In genomic region chr20:15895560-15896084, GRCh38 we compare ENCODE assay signal across 8 cellular contexts.
DNase-seq lines count a peak whose midpoint lies in the region; ATAC-seq lines count a peak whose summit lies in the region.

No MANE protein-coding gene starts in this region.

- H4K5ac ChIP-seq in mesendoderm (ENCODE audit: low read length) = no peak overlapping the region

- H3K4me3 ChIP-seq in mesendoderm (ENCODE audit: low read length) = no peak overlapping the region

- H3K56ac ChIP-seq in mesendoderm (ENCODE audit: low read length) = no peak overlapping the region

- no peak overlapping the region for H4K8ac ChIP-seq in mesendoderm (ENCODE audit: low read depth, low read length)

- H3K4me1 ChIP-seq in mesendoderm (ENCODE audit: control insufficient read depth, low read depth, low read length) = no peaks in the 10 kb centered on the region

- H3K9me3 Mint-ChIP-seq in activated CD8-positive, alpha-beta memory T cell treated with anti-CD3 and anti-CD28 coated beads, Interleukin-2, amount 10 ng/mL, durations not matched to agents 7 days and 5 days (ENCODE audit: low read depth) = peaks cover 5% of the 10 kb centered on the region
- peaks cover 9 to 13% of the 10 kb centered on the region in 2 donors for H3K9me3 Mint-ChIP-seq in stimulated activated naive B cell treated with anti-CD40 and anti-IgM and Interleukin-4, amounts not matched to agents 10 μg/mL and 1 μg/mL and 100 μg/mL, for 72 hours

- no CpG with 5 or more reads among the region's 6 CpGs for WGBS in mesendoderm (ENCODE audit: extremely low coverage, insufficient coverage, low lambda C conversion rate)

- H3K4me1 Mint-ChIP-seq in activated CD8-positive, alpha-beta memory T cell treated with anti-CD3 and anti-CD28 coated beads, Interleukin-2, amount 10 ng/mL, durations not matched to agents 7 days and 5 days = peaks cover 10% of the 10 kb centered on the region
- peaks cover 45 to 74% of the 10 kb centered on the region in 2 donors for H3K4me1 Mint-ChIP-seq in stimulated activated naive B cell treated with anti-CD40 and anti-IgM and Interleukin-4, amounts not matched to agents 10 μg/mL and 1 μg/mL and 100 μg/mL, for 72 hours

- H3K36me3 Mint-ChIP-seq in activated CD8-positive, alpha-beta memory T cell treated with anti-CD3 and anti-CD28 coated beads, Interleukin-2, amount 10 ng/mL, durations not matched to agents 7 days and 5 days = no peaks in the 10 kb centered on the region
- H3K36me3 Mint-ChIP-seq in stimulated activated naive B cell treated with anti-CD40 and anti-IgM and Interleukin-4, amounts not matched to agents 10 μg/mL and 1 μg/mL and 100 μg/mL, for 72 hours = peaks cover 50 to 63% of the 10 kb centered on the region in 2 donors

- H3K4me2 ChIP-seq in mesendoderm (ENCODE audit: low read length) = no peak overlapping the region

- H3K4me3 Mint-ChIP-seq in activated CD8-positive, alpha-beta memory T cell treated with anti-CD3 and anti-CD28 coated beads, Interleukin-2, amount 10 ng/mL, durations not matched to agents 7 days and 5 days = no peak overlapping the region
- peak overlapping the region; percentile 72 to 83 for H3K4me3 Mint-ChIP-seq in stimulated activated naive B cell treated with anti-CD40 and anti-IgM and Interleukin-4, amounts not matched to agents 10 μg/mL and 1 μg/mL and 100 μg/mL, for 72 hours

- no peak overlapping the region for H3K4ac ChIP-seq in mesendoderm (ENCODE audit: low read depth, low read length)

- no peak overlapping the region for H2AK5ac ChIP-seq in mesendoderm (ENCODE audit: low read length)

- H2BK120ac ChIP-seq in mesendoderm (ENCODE audit: low read depth, low read length) = no peak overlapping the region

- no peaks in the 10 kb centered on the region for H3K27me3 ChIP-seq in mesendoderm (ENCODE audit: insufficient read depth, low read length, poor library complexity)

- H3K23ac ChIP-seq in mesendoderm (ENCODE audit: low read length) = no peak overlapping the region

- peak; percentile 42 for ATAC-seq in activated CD8-positive, alpha-beta memory T cell treated with anti-CD3 and anti-CD28 coated beads, Interleukin-2, amount 10 ng/mL, durations not matched to agents 7 days and 5 days
- ATAC-seq in HG02642 (IDR thresholded peaks at IDR 0.05; ENCODE audit: poor library complexity, unreplicated experiment) = peak; percentile 86
- ATAC-seq in HG03565 (IDR thresholded peaks at IDR 0.05; ENCODE audit: unreplicated experiment) = peak; percentile 94
- peak; percentile 91 to 92 for ATAC-seq in stimulated activated naive B cell treated with anti-CD40 and anti-IgM and Interleukin-4, amounts not matched to agents 10 μg/mL and 1 μg/mL and 100 μg/mL, for 72 hours (replicated peaks)

- no peaks in the 10 kb centered on the region for H3K36me3 ChIP-seq in mesendoderm (ENCODE audit: control insufficient read depth, insufficient read depth, low read length)

- no peak overlapping the region for H3K18ac ChIP-seq in mesendoderm (ENCODE audit: low read length)

- no peaks in the 10 kb centered on the region for H3K79me2 ChIP-seq in mesendoderm (ENCODE audit: control insufficient read depth, insufficient read depth, low read length)

- DNase-seq in activated CD8-positive, alpha-beta memory T cell treated with anti-CD3 and anti-CD28 coated beads, Interleukin-2, amount 10 ng/mL, durations not matched to agents 7 days and 5 days = no peak
- no peak for DNase-seq in activated CD8-positive, alpha-beta memory T cell treated with anti-CD3 and anti-CD28 coated beads, Interleukin-2, amount 50 U/mL, for 4 hours
- DNase-seq in stimulated activated naive B cell treated with anti-CD40 and anti-IgM and Interleukin-4, amounts not matched to agents 10 μg/mL and 1 μg/mL and 100 μg/mL, for 72 hours = peak; percentile 58
- no peak for DNase-seq in mesendoderm
- DNase-seq in cerebellar cortex (ENCODE audit: low spot score) = no peak
- DNase-seq in OCI-M1 (lab: John Stamatoyannopoulos, UW) = no peak

- no peak overlapping the region for H3K27ac ChIP-seq in mesendoderm (ENCODE audit: low read depth, low read length)

- H2BK5ac ChIP-seq in mesendoderm (ENCODE audit: low read length) = no peak overlapping the region

- H2BK15ac ChIP-seq in mesendoderm (replicated peaks; ENCODE audit: low read depth) = no peak overlapping the region

- no peaks in the 10 kb centered on the region for H3K79me1 ChIP-seq in mesendoderm (ENCODE audit: low read length)

- H3K27me3 Mint-ChIP-seq in activated CD8-positive, alpha-beta memory T cell treated with anti-CD3 and anti-CD28 coated beads, Interleukin-2, amount 10 ng/mL, durations not matched to agents 7 days and 5 days = peaks cover 3% of the 10 kb centered on the region
- no peaks in the 10 kb centered on the region for H3K27me3 Mint-ChIP-seq in stimulated activated naive B cell treated with anti-CD40 and anti-IgM and Interleukin-4, amounts not matched to agents 10 μg/mL and 1 μg/mL and 100 μg/mL, for 72 hours

- H3K9ac ChIP-seq in mesendoderm (ENCODE audit: low read length) = no peak overlapping the region

- H3K27ac Mint-ChIP-seq in activated CD8-positive, alpha-beta memory T cell treated with anti-CD3 and anti-CD28 coated beads, Interleukin-2, amount 10 ng/mL, durations not matched to agents 7 days and 5 days = no peak overlapping the region
- peak overlapping the region; percentile 93 for H3K27ac Mint-ChIP-seq in stimulated activated naive B cell treated with anti-CD40 and anti-IgM and Interleukin-4, amounts not matched to agents 10 μg/mL and 1 μg/mL and 100 μg/mL, for 72 hours

- CTCF ChIA-PET in activated CD8-positive, alpha-beta memory T cell treated with anti-CD3 and anti-CD28 coated beads, Interleukin-2, amount 10 ng/mL, durations not matched to agents 7 days and 5 days (lab: Charles Lee) = no interaction called here

Comparison
In these comparisons a context has a peak if more than half of its experiments do, and no peak if none do; other contexts are left out.
1. ATAC-seq: peak in every context shown above with its lines; median percentile 94 in HG03565; 92 in stimulated activated naive B cell treated with anti-CD40 and anti-IgM and Interleukin-4, amounts not matched to agents 10 μg/mL and 1 μg/mL and 100 μg/mL, for 72 hours; 86 in HG02642; 42 in activated CD8-positive, alpha-beta memory T cell treated with anti-CD3 and anti-CD28 coated beads, Interleukin-2, amount 10 ng/mL, durations not matched to agents 7 days and 5 days.